14 cellular contexts compared by ENCODE assay signal in the genomic region with DNA sequence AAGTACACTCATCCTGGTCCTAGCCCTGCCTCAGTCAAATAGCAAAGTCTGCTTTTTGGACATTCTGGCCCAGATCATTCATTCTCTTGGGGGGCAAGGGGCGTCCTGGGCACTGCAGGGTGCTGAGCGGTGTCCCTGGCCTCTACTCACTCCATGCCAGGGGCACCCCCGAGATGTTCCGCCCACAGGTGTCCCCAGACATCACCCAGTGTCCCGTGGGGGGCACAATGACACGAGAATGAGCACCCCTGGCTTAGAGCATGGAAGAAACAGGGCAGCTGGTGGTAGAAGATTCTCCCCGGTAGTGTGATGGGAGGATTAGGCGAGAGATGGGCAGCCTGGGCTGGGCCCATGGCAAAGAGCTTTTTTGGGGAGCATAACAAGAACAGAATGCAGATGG.
"Had no signal": no experiment of that assay in that cellular context is flagged by ENCODE, and none has a peak within 500 bp of the region (broad histone marks: within the 10 kb centered on the region; RNA-seq: fewer than 3 reads in every experiment).

No MANE protein-coding gene starts in this region.

- H3K4me3 ChIP-seq: cardiac muscle cell, heart right ventricle, left ventricle myocardium inferior, uterus had no signal

- H3K9me3 Mint-ChIP-seq: activated CD4-positive, alpha-beta memory T cell treated with anti-CD3 and anti-CD28 coated beads for 36 hours had no signal

- H3K27ac ChIP-seq: cardiac muscle cell, heart right ventricle, left ventricle myocardium inferior, uterus had no signal

- ATAC-seq: heart right ventricle, sciatic nerve had no signal

- H3K36me3 Mint-ChIP-seq: activated CD4-positive, alpha-beta memory T cell treated with anti-CD3 and anti-CD28 coated beads for 36 hours had no signal

- H3K4me3 Mint-ChIP-seq: activated CD4-positive, alpha-beta memory T cell treated with anti-CD3 and anti-CD28 coated beads for 36 hours had no signal

- H3K36me3 ChIP-seq: cardiac muscle cell, heart right ventricle, left ventricle myocardium inferior, uterus had no signal

- H3K27ac Mint-ChIP-seq: activated CD4-positive, alpha-beta memory T cell treated with anti-CD3 and anti-CD28 coated beads for 36 hours had no signal

- H3K9me3 ChIP-seq: heart right ventricle, left ventricle myocardium inferior, uterus had no signal

- H3K27me3 ChIP-seq: cardiac muscle cell, heart right ventricle, uterus had no signal

- H3K27me3 Mint-ChIP-seq: activated CD4-positive, alpha-beta memory T cell treated with anti-CD3 and anti-CD28 coated beads for 36 hours had no signal

- DNase-seq: activated CD4-positive, alpha-beta memory T cell treated with anti-CD3 and anti-CD28 coated beads for 36 hours; activated CD4-positive, CD25-positive, alpha-beta regulatory T cell treated with anti-CD3 and anti-CD28 coated beads, Interleukin-2, amount 50 U/mL, for 72 hours; activated gamma-delta T cell treated with Interleukin-2 at 50 U/mL for 16 hours; activated T-cell treated with anti-CD3 and anti-CD28 coated beads, Interleukin-2, amount 50 U/mL, for 48 hours; foreskin melanocyte; heart right ventricle; islet precursor cell; left ventricle myocardium inferior; stimulated activated CD4-positive, alpha-beta T cell treated with anti-CD3 and anti-CD28 coated beads, Interleukin-4, amount 100 ng/mL, for 1 hour; stimulated activated CD8-positive, alpha-beta memory T cell treated with anti-CD3 and anti-CD28 coated beads, Interleukin-4, amount 100 ng/mL, for 48 hours; SW 1271; uterus had no signal
